1 cellular context compared by ENCODE assay signal in genomic region chr21:38830667-38831525, GRCh38.
TF ChIP-seq lines count a peak whose summit lies in the region.

No MANE protein-coding gene starts in this region.

TF ChIP-seq in HepG2, 621 proteins besides CTCF, POLR2A, EP300 and RAD21 (continued from another document):
- no peak for TF ChIP-seq AFF4 (CRISPR knock-in tag; IDR thresholded peaks at IDR 0.05)
